1 cellular context compared by ENCODE assay signal in the genomic region with DNA sequence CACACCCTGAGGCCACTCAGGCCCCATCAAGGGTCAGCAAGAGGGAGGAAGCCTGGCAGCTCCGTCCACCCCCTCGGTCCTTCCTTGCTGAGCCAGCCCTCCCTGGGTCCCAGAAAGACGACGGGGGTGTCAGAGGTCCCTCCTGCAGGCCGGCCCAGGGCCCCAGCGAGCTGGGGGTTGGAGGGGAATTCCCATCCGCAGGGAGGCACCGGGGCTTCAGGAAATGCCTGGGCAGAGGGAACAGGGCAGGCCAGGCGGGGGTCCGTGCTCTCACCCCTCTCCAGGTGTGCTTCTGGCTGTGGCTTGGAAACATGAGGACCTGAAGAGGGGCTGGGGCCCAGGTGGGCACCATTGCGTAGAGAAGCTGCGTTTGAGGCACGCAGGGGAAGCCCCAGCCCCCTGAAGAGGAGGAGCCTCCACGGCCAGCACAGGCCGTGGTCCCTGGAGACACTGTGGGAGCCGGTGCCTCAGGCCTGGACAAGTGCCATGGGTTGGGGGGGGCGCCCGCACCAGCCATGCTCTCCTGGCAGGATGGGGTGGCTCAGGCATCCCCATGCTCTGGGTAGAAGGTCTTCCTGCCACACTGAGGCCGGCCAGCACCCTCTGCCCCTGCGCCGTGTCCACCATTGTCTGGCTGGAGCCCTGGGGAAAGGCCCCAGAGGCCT.
TF ChIP-seq lines count a peak whose summit lies in the region.

No MANE protein-coding gene starts in this region.

TF ChIP-seq in IMR-90, 13 proteins besides CTCF, POLR2A, EP300 and RAD21:
- TF ChIP-seq RFX5 (IDR thresholded peaks at IDR 0.05; ENCODE audit: low read depth, low read length): no peak
- TF ChIP-seq SMC3 (IDR thresholded peaks at IDR 0.05; ENCODE audit: low read depth, low read length): no peak
- TF ChIP-seq MAFK (IDR thresholded peaks at IDR 0.05; ENCODE audit: low read depth, low read length): no peak
- no peak for TF ChIP-seq CHD1 (IDR thresholded peaks at IDR 0.05; ENCODE audit: low read depth, low read length)
- no peak for TF ChIP-seq CEBPB (IDR thresholded peaks at IDR 0.05; ENCODE audit: low read depth, low read length)
- TF ChIP-seq, protein P1, sequence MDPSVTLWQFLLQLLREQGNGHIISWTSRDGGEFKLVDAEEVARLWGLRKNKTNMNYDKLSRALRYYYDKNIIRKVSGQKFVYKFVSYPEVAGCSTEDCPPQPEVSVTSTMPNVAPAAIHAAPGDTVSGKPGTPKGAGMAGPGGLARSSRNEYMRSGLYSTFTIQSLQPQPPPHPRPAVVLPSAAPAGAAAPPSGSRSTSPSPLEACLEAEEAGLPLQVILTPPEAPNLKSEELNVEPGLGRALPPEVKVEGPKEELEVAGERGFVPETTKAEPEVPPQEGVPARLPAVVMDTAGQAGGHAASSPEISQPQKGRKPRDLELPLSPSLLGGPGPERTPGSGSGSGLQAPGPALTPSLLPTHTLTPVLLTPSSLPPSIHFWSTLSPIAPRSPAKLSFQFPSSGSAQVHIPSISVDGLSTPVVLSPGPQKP (IDR thresholded peaks at IDR 0.05; ENCODE audit: borderline replicate concordance, low read depth, low read length): no peak
- TF ChIP-seq MAZ (IDR thresholded peaks at IDR 0.05; ENCODE audit: borderline replicate concordance, low read depth, low read length): no peak
- TF ChIP-seq BHLHE40 (IDR thresholded peaks at IDR 0.05; ENCODE audit: low read depth, low read length): no peak
- no peak for TF ChIP-seq FOS (IDR thresholded peaks at IDR 0.05; ENCODE audit: low read depth, low read length)
- no peak for TF ChIP-seq MXI1 (IDR thresholded peaks at IDR 0.05; ENCODE audit: borderline replicate concordance, low read depth, low read length)
- TF ChIP-seq RCOR1 (IDR thresholded peaks at IDR 0.05; ENCODE audit: insufficient replicate concordance, low read length): no peak
- TF ChIP-seq, protein P2, sequence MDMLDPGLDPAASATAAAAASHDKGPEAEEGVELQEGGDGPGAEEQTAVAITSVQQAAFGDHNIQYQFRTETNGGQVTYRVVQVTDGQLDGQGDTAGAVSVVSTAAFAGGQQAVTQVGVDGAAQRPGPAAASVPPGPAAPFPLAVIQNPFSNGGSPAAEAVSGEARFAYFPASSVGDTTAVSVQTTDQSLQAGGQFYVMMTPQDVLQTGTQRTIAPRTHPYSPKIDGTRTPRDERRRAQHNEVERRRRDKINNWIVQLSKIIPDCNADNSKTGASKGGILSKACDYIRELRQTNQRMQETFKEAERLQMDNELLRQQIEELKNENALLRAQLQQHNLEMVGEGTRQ (IDR thresholded peaks at IDR 0.05; ENCODE audit: low read depth, low read length): no peak
- no peak for TF ChIP-seq NFE2L2 (IDR thresholded peaks at IDR 0.05; ENCODE audit: low read depth, low read length)
